In the genomic region with DNA sequence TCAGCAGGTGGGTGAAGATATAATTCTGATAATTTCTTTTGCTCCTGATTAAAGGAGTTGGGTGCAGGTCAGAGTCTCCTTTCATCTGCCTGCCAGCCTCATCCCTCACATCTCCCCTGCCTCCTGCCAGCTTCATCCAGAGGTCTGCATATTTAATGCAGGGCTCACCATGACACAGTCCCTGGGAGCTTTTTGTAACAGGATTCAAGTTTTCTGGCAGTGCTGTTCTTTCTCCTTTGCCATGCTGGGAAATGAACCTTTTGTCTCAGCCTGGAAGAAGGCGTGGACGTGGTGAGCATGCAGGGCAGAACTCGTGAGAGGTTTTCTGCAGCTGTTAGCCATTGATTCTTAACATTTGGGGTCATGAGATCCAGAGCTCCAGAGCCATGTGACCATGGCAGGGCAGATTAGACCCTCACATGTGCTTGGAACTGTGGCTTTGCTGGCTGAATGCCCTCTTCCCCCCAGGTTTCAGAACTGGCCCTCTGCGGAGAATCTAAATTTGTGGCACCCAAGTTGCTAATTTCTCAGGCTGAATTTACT, we compare ENCODE assay signal across 1 cellular context.
TF ChIP-seq lines count a peak whose summit lies in the region.

No MANE protein-coding gene starts in this region.

TF ChIP-seq in H1, 55 proteins besides CTCF, POLR2A, EP300 and RAD21 (continued from another document):
- TF ChIP-seq, protein P1, sequence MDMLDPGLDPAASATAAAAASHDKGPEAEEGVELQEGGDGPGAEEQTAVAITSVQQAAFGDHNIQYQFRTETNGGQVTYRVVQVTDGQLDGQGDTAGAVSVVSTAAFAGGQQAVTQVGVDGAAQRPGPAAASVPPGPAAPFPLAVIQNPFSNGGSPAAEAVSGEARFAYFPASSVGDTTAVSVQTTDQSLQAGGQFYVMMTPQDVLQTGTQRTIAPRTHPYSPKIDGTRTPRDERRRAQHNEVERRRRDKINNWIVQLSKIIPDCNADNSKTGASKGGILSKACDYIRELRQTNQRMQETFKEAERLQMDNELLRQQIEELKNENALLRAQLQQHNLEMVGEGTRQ (IDR thresholded peaks at IDR 0.05; ENCODE audit: low read length): no peak
- TF ChIP-seq, protein P2, sequence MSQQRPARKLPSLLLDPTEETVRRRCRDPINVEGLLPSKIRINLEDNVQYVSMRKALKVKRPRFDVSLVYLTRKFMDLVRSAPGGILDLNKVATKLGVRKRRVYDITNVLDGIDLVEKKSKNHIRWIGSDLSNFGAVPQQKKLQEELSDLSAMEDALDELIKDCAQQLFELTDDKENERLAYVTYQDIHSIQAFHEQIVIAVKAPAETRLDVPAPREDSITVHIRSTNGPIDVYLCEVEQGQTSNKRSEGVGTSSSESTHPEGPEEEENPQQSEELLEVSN (IDR thresholded peaks at IDR 0.05): no peak
- no peak for TF ChIP-seq YY1 (IDR thresholded peaks at IDR 0.05; ENCODE audit: low read depth, low read length)
- TF ChIP-seq FOSL1 (IDR thresholded peaks at IDR 0.05; ENCODE audit: insufficient read depth, low read depth, low read length): no peak
- no peak for TF ChIP-seq CEBPB (IDR thresholded peaks at IDR 0.05; ENCODE audit: low read depth, low read length)
- no peak for TF ChIP-seq SIN3A (conservative IDR thresholded peaks at IDR 0.05 in 1 of 2, IDR thresholded peaks at IDR 0.05 in 1 of 2; ENCODE audit: low read depth in 1 of 2, low read length in 2 of 2)
- no peak for TF ChIP-seq SUZ12 (IDR thresholded peaks at IDR 0.05; ENCODE audit: low read length)
- TF ChIP-seq MAFK (IDR thresholded peaks at IDR 0.05; ENCODE audit: low read depth, low read length): no peak
- no peak for TF ChIP-seq TAF7 (optimal IDR thresholded peaks at IDR 0.05; ENCODE audit: borderline replicate concordance, low read depth, low read length)
